ENCODE assay signal across 42 cellular contexts in the genomic region with DNA sequence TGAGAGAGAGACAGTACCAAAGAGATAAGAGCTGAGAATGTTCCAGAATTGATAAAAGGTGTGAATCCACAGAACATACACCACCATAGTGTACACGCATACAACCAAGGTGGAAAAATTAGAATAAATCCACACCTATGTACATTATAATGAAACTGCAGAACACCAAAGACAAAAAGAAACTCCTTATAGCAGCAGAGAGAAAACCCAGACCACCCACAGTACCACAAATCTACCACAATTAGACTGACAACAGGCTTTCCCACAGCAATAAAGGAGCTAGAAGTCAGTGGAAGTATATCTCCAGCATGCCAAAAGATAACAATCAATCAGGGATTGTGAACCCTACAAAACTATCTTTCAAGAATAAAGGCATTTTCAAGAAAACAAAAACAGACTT. TPM values are rescaled to one million over a fixed set of nuclear protein-coding genes. Genes with fewer than 3 reads are reported as not detected.
"Had no signal": no experiment of that assay in that cellular context is flagged by ENCODE, and none has a peak within 500 bp of the region (broad histone marks: within the 10 kb centered on the region; RNA-seq: fewer than 3 reads in every experiment).

No MANE protein-coding gene starts in this region.

- H3K27ac Mint-ChIP-seq: activated naive CD4-positive, alpha-beta T cell treated with anti-CD3 and anti-CD28 coated beads for 36 hours; activated naive CD4-positive, alpha-beta T cell treated with anti-CD3 and anti-CD28 coated beads, Interleukin-2, amount 10 ng/mL, durations not matched to agents 7 days and 5 days; activated naive CD4-positive, alpha-beta T cell treated with anti-CD3 and anti-CD28 coated beads, Interleukin-2, amount 50 U/mL, for 24 hours; activated naive CD4-positive, alpha-beta T cell treated with anti-CD3 and anti-CD28 coated beads, Interleukin-2, amount 50 U/mL, for 72 hours; activated naive CD8-positive, alpha-beta T cell; activated naive CD8-positive, alpha-beta T cell treated with anti-CD3 and anti-CD28 coated beads for 36 hours; activated naive CD8-positive, alpha-beta T cell treated with anti-CD3 and anti-CD28 coated beads, Interleukin-2, amount 10 ng/mL, durations not matched to agents 7 days and 5 days; activated naive CD8-positive, alpha-beta T cell treated with anti-CD3 and anti-CD28 coated beads, Interleukin-2, amount 50 U/mL, for 24 hours; activated T-cell treated with anti-CD3 and anti-CD28 coated beads, Interleukin-2, amount 50 U/mL, for 24 hours; activated T-cell treated with anti-CD3 and anti-CD28 coated beads, Interleukin-2, amount 50 U/mL, for 72 hours; activated T-helper 1 cell treated with anti-CD3 and anti-CD28 coated beads, Interleukin-12 subunit alpha, Interleukin-12 subunit beta, Interleukin-2, Interleukin-4 antibody, amounts not matched to agents 30 ng/mL and 10 ng/mL and 1 ng/mL, durations not matched to agents 14 hours and 24 hours and 36 hours; activated T-helper 17 cell treated with anti-CD3 and anti-CD28 coated beads, Interleukin-2, amount 50 U/mL, for 72 hours; activated T-helper 2 cell treated with anti-CD3 and anti-CD28 coated beads, Interferon-gamma antibody, Interleukin-2, Interleukin-4, amounts not matched to agents 10 μg/mL and 5 μg/mL and 100 μg/mL, durations not matched to agents 14 hours and 24 hours and 36 hours; brain had no signal

- H3K27me3 Mint-ChIP-seq: activated naive CD8-positive, alpha-beta T cell treated with anti-CD3 and anti-CD28 coated beads, Interleukin-2, amount 10 ng/mL, durations not matched to agents 7 days and 5 days had no signal

- H3K4me3 Mint-ChIP-seq: activated naive CD4-positive, alpha-beta T cell treated with anti-CD3 and anti-CD28 coated beads for 36 hours; activated naive CD4-positive, alpha-beta T cell treated with anti-CD3 and anti-CD28 coated beads, Interleukin-2, amount 10 ng/mL, durations not matched to agents 7 days and 5 days; activated naive CD4-positive, alpha-beta T cell treated with anti-CD3 and anti-CD28 coated beads, Interleukin-2, amount 50 U/mL, for 24 hours; activated naive CD8-positive, alpha-beta T cell; activated naive CD8-positive, alpha-beta T cell treated with anti-CD3 and anti-CD28 coated beads for 36 hours; activated naive CD8-positive, alpha-beta T cell treated with anti-CD3 and anti-CD28 coated beads, Interleukin-2, amount 10 ng/mL, durations not matched to agents 7 days and 5 days; activated naive CD8-positive, alpha-beta T cell treated with anti-CD3 and anti-CD28 coated beads, Interleukin-2, amount 50 U/mL, for 24 hours; activated T-cell treated with anti-CD3 and anti-CD28 coated beads, Interleukin-2, amount 50 U/mL, for 24 hours; activated T-cell treated with anti-CD3 and anti-CD28 coated beads, Interleukin-2, amount 50 U/mL, for 4 hours; activated T-cell treated with anti-CD3 and anti-CD28 coated beads, Interleukin-2, amount 50 U/mL, for 72 hours; activated T-helper 1 cell treated with anti-CD3 and anti-CD28 coated beads, Interleukin-12 subunit alpha, Interleukin-12 subunit beta, Interleukin-2, Interleukin-4 antibody, amounts not matched to agents 30 ng/mL and 10 ng/mL and 1 ng/mL, durations not matched to agents 14 hours and 24 hours and 36 hours; activated T-helper 17 cell treated with anti-CD3 and anti-CD28 coated beads, Interleukin-2, amount 50 U/mL, for 72 hours; brain; central memory CD8-positive, alpha-beta T cell had no signal

- H3K27ac ChIP-seq: adrenal gland, ascending aorta, body of pancreas, brain microvascular endothelial cell, breast epithelium, cardiac muscle cell had no signal

- DNase-seq: activated effector memory CD4-positive, alpha-beta T cell treated with anti-CD3 and anti-CD28 coated beads, Interleukin-2, amount 50 U/mL, for 16 hours; activated effector memory CD4-positive, alpha-beta T cell treated with Interleukin-2 at 50 U/mL for 16 hours; activated gamma-delta T cell; activated gamma-delta T cell treated with Interleukin-2 at 50 U/mL for 16 hours; activated naive CD4-positive, alpha-beta T cell; activated naive CD4-positive, alpha-beta T cell treated with anti-CD3 and anti-CD28 coated beads for 36 hours; activated naive CD4-positive, alpha-beta T cell treated with anti-CD3 and anti-CD28 coated beads, Interleukin-2, amount 10 ng/mL, durations not matched to agents 7 days and 5 days; activated naive CD4-positive, alpha-beta T cell treated with anti-CD3 and anti-CD28 coated beads, Interleukin-2, amount 50 U/mL, for 16 hours; activated naive CD4-positive, alpha-beta T cell treated with Interleukin-2 at 50 U/mL for 16 hours; activated naive CD8-positive, alpha-beta T cell treated with anti-CD3 and anti-CD28 coated beads for 36 hours; activated naive CD8-positive, alpha-beta T cell treated with anti-CD3 and anti-CD28 coated beads, Interleukin-2, amount 10 ng/mL, durations not matched to agents 7 days and 5 days; activated naive CD8-positive, alpha-beta T cell treated with anti-CD3 and anti-CD28 coated beads, Interleukin-2, amount 50 U/mL, for 24 hours; activated T-cell treated with anti-CD3 and anti-CD28 coated beads, Interleukin-2, amount 50 U/mL, for 24 hours; activated T-cell treated with anti-CD3 and anti-CD28 coated beads, Interleukin-2, amount 50 U/mL, for 4 hours; activated T-cell treated with anti-CD3 and anti-CD28 coated beads, Interleukin-2, amount 50 U/mL, for 48 hours; activated T-cell treated with anti-CD3 and anti-CD28 coated beads, Interleukin-2, amount 50 U/mL, for 72 hours; adrenal gland; amniotic stem cell; amygdala; anterior cingulate cortex; aorta; body of pancreas; brain microvascular endothelial cell; caudate nucleus; central memory CD4-positive, alpha-beta T cell; cerebellar nuclear complex had no signal

- H3K4me1 ChIP-seq: adrenal gland, ascending aorta, body of pancreas, breast epithelium had no signal

- H3K4me3 ChIP-seq: adrenal gland, ascending aorta, body of pancreas, breast epithelium, cardiac muscle cell had no signal

- H3K4me1 Mint-ChIP-seq: activated naive CD4-positive, alpha-beta T cell treated with anti-CD3 and anti-CD28 coated beads, Interleukin-2, amount 10 ng/mL, durations not matched to agents 7 days and 5 days; activated naive CD4-positive, alpha-beta T cell treated with anti-CD3 and anti-CD28 coated beads, Interleukin-2, amount 50 U/mL, for 24 hours; activated T-helper 17 cell treated with anti-CD3 and anti-CD28 coated beads, Interleukin-2, amount 50 U/mL, for 72 hours; brain; central memory CD8-positive, alpha-beta T cell had no signal

- ATAC-seq: activated naive CD4-positive, alpha-beta T cell treated with anti-CD3 and anti-CD28 coated beads, Interleukin-2, amount 50 U/mL, for 72 hours; activated naive CD8-positive, alpha-beta T cell treated with anti-CD3 and anti-CD28 coated beads, Interleukin-2, amount 50 U/mL, for 24 hours; activated T-cell treated with anti-CD3 and anti-CD28 coated beads, Interleukin-2, amount 50 U/mL, for 4 hours; activated T-cell treated with anti-CD3 and anti-CD28 coated beads, Interleukin-2, amount 50 U/mL, for 72 hours; activated T-helper 17 cell treated with anti-CD3 and anti-CD28 coated beads, Interleukin-2, amount 50 U/mL, for 72 hours; body of pancreas had no signal

- H3K27me3 ChIP-seq: adrenal gland, ascending aorta, body of pancreas, brain microvascular endothelial cell, cardiac muscle cell had no signal

- H3K36me3 Mint-ChIP-seq: activated naive CD4-positive, alpha-beta T cell treated with anti-CD3 and anti-CD28 coated beads, Interleukin-2, amount 10 ng/mL, durations not matched to agents 7 days and 5 days; activated naive CD4-positive, alpha-beta T cell treated with anti-CD3 and anti-CD28 coated beads, Interleukin-2, amount 50 U/mL, for 24 hours; activated naive CD4-positive, alpha-beta T cell treated with anti-CD3 and anti-CD28 coated beads, Interleukin-2, amount 50 U/mL, for 72 hours; activated naive CD8-positive, alpha-beta T cell treated with anti-CD3 and anti-CD28 coated beads for 36 hours; brain had no signal

- FAIRE-seq: astrocyte, bronchial epithelial cell had no signal

- H3K9me3 ChIP-seq: adrenal gland, ascending aorta, body of pancreas, breast epithelium had no signal

- H3K9me3 Mint-ChIP-seq: activated naive CD4-positive, alpha-beta T cell treated with anti-CD3 and anti-CD28 coated beads for 36 hours; activated naive CD4-positive, alpha-beta T cell treated with anti-CD3 and anti-CD28 coated beads, Interleukin-2, amount 10 ng/mL, durations not matched to agents 7 days and 5 days; activated naive CD4-positive, alpha-beta T cell treated with anti-CD3 and anti-CD28 coated beads, Interleukin-2, amount 50 U/mL, for 24 hours; activated naive CD4-positive, alpha-beta T cell treated with anti-CD3 and anti-CD28 coated beads, Interleukin-2, amount 50 U/mL, for 72 hours; activated naive CD8-positive, alpha-beta T cell treated with anti-CD3 and anti-CD28 coated beads, Interleukin-2, amount 50 U/mL, for 24 hours; activated T-cell treated with anti-CD3 and anti-CD28 coated beads, Interleukin-2, amount 50 U/mL, for 24 hours; activated T-cell treated with anti-CD3 and anti-CD28 coated beads, Interleukin-2, amount 50 U/mL, for 4 hours; activated T-cell treated with anti-CD3 and anti-CD28 coated beads, Interleukin-2, amount 50 U/mL, for 72 hours; activated T-helper 17 cell treated with anti-CD3 and anti-CD28 coated beads, Interleukin-2, amount 50 U/mL, for 72 hours; central memory CD8-positive, alpha-beta T cell had no signal

- H3K36me3 ChIP-seq: adrenal gland, ascending aorta, brain microvascular endothelial cell, breast epithelium, cardiac muscle cell had no signal

RNA-seq across cellular contexts. Expression of gene SCN4B, which starts 31.8 kb away (rescaled TPM):
- total RNA-seq: activated T-cell treated with anti-CD3 and anti-CD28 coated beads, Interleukin-2, amount 50 U/mL, for 4 hours had no signal

RNA-seq across cellular contexts. Expression of gene SMIM35, which starts 34.0 kb away (rescaled TPM):
- total RNA-seq: activated naive CD4-positive, alpha-beta T cell treated with anti-CD3 and anti-CD28 coated beads for 36 hours; activated naive CD4-positive, alpha-beta T cell treated with anti-CD3 and anti-CD28 coated beads, Interleukin-2, amount 50 U/mL, for 72 hours; activated naive CD8-positive, alpha-beta T cell treated with anti-CD3 and anti-CD28 coated beads for 36 hours; activated T-cell treated with anti-CD3 and anti-CD28 coated beads, Interleukin-2, amount 50 U/mL, for 4 hours; activated T-helper 17 cell treated with anti-CD3 and anti-CD28 coated beads, Interleukin-2, amount 50 U/mL, for 72 hours; ascending aorta; astrocyte; body of pancreas; breast epithelium; bronchial epithelial cell; cardiac muscle cell; cardiac septum; cerebellum; chondrocyte had no signal
- polyA plus RNA-seq: aorta, cardiac muscle cell had no signal

RNA-seq across cellular contexts. Expression of gene TMPRSS4, which starts 43.9 kb away (rescaled TPM):
- total RNA-seq: activated naive CD4-positive, alpha-beta T cell treated with anti-CD3 and anti-CD28 coated beads for 36 hours; activated naive CD4-positive, alpha-beta T cell treated with anti-CD3 and anti-CD28 coated beads, Interleukin-2, amount 50 U/mL, for 72 hours; activated naive CD8-positive, alpha-beta T cell treated with anti-CD3 and anti-CD28 coated beads for 36 hours; activated T-helper 1 cell treated with anti-CD3 and anti-CD28 coated beads, Interleukin-12 subunit alpha, Interleukin-12 subunit beta, Interleukin-2, Interleukin-4 antibody, amounts not matched to agents 30 ng/mL and 10 ng/mL and 1 ng/mL, durations not matched to agents 14 hours and 24 hours and 36 hours; activated T-helper 2 cell treated with anti-CD3 and anti-CD28 coated beads, Interferon-gamma antibody, Interleukin-2, Interleukin-4, amounts not matched to agents 10 μg/mL and 5 μg/mL and 100 μg/mL, durations not matched to agents 14 hours and 24 hours and 36 hours; ascending aorta; astrocyte; cardiac muscle cell; cerebellum; chondrocyte had no signal
- polyA plus RNA-seq: cardiac muscle cell had no signal

RNA-seq across cellular contexts. Expression of gene SCN2B, which starts 55.6 kb away (rescaled TPM):
- total RNA-seq: activated naive CD4-positive, alpha-beta T cell treated with anti-CD3 and anti-CD28 coated beads for 36 hours; activated naive CD8-positive, alpha-beta T cell treated with anti-CD3 and anti-CD28 coated beads for 36 hours; activated naive CD8-positive, alpha-beta T cell treated with anti-CD3 and anti-CD28 coated beads, Interleukin-2, amount 10 ng/mL, durations not matched to agents 7 days and 5 days; activated T-cell treated with anti-CD3 and anti-CD28 coated beads, Interleukin-2, amount 50 U/mL, for 4 hours; activated T-cell treated with anti-CD3 and anti-CD28 coated beads, Interleukin-2, amount 50 U/mL, for 72 hours; activated T-helper 1 cell treated with anti-CD3 and anti-CD28 coated beads, Interleukin-12 subunit alpha, Interleukin-12 subunit beta, Interleukin-2, Interleukin-4 antibody, amounts not matched to agents 30 ng/mL and 10 ng/mL and 1 ng/mL, durations not matched to agents 14 hours and 24 hours and 36 hours had no signal
- polyA plus RNA-seq: aorta had no signal
